In the genomic region with DNA sequence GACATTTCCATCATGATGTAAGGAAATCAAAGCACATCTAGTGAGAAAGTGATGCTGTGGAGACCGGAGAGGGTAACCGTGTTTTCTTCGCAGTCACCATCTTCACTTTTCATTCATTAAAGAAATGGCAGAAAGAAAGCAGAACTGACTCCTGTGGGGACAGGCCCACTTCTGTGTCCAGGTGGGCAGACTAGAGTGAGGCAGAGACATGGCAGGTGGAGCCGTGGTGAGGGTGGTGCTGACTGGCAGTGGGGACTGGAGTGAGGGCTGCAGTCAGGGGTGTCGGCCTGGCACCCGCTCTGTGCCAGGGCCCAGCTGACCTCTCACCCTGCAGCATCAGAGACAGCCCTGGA, we compare ENCODE assay signal across 32 cellular contexts.
"Had no signal": no experiment of that assay in that cellular context is flagged by ENCODE, and none has a peak within 500 bp of the region (broad histone marks: within the 10 kb centered on the region; RNA-seq: fewer than 3 reads in every experiment).

No MANE protein-coding gene starts in this region.

- H3K4me1 ChIP-seq: foreskin keratinocyte had no signal

- H3K36me3 Mint-ChIP-seq: activated CD8-positive, alpha-beta memory T cell treated with anti-CD3 and anti-CD28 coated beads, Interleukin-2, amount 10 ng/mL, durations not matched to agents 7 days and 5 days; activated naive CD8-positive, alpha-beta T cell had no signal

- H3K9me3 ChIP-seq: esophagus muscularis mucosa, gastrocnemius medialis had no signal

- H3K4me3 ChIP-seq: coronary artery, dorsolateral prefrontal cortex, esophagus muscularis mucosa, gastrocnemius medialis had no signal

- H3K36me3 ChIP-seq: brain microvascular endothelial cell, esophagus muscularis mucosa, gastrocnemius medialis had no signal

- H3K27ac ChIP-seq: brain microvascular endothelial cell, coronary artery, esophagus muscularis mucosa, foreskin keratinocyte, gastrocnemius medialis, WERI-Rb-1 had no signal

- FAIRE-seq: astrocyte, bronchial epithelial cell had no signal

- H3K4me3 Mint-ChIP-seq: activated B cell treated with CpG ODN at 0.5 μM for 24 hours; activated CD8-positive, alpha-beta memory T cell treated with anti-CD3 and anti-CD28 coated beads, Interleukin-2, amount 10 ng/mL, durations not matched to agents 7 days and 5 days; activated CD8-positive, alpha-beta T cell treated with anti-CD3 and anti-CD28 coated beads, Interleukin-2, amount 10 ng/mL, durations not matched to agents 7 days and 5 days; activated naive CD8-positive, alpha-beta T cell; activated T-cell treated with anti-CD3 and anti-CD28 coated beads, Interleukin-2, amount 50 U/mL, for 24 hours; activated T-cell treated with anti-CD3 and anti-CD28 coated beads, Interleukin-2, amount 50 U/mL, for 72 hours; central memory CD8-positive, alpha-beta T cell; dendritic cell treated with granulocyte-macrophage colony-stimulating factor and Interleukin-4, amounts not matched to agents 40 ng/mL and 50 ng/mL, for 4 days; endodermal cell; T-helper 17 cell; T-helper 2 cell treated with Interferon-gamma antibody and Interleukin-4, amounts not matched to agents 5 μg/mL and 100 μg/mL, for 36 hours had no signal

- H3K27ac Mint-ChIP-seq: activated B cell treated with CpG ODN at 0.5 μM for 24 hours; activated CD8-positive, alpha-beta memory T cell treated with anti-CD3 and anti-CD28 coated beads, Interleukin-2, amount 10 ng/mL, durations not matched to agents 7 days and 5 days; activated CD8-positive, alpha-beta T cell treated with anti-CD3 and anti-CD28 coated beads, Interleukin-2, amount 10 ng/mL, durations not matched to agents 7 days and 5 days; activated naive CD8-positive, alpha-beta T cell; activated T-cell treated with anti-CD3 and anti-CD28 coated beads, Interleukin-2, amount 50 U/mL, for 24 hours; activated T-cell treated with anti-CD3 and anti-CD28 coated beads, Interleukin-2, amount 50 U/mL, for 72 hours; dendritic cell treated with granulocyte-macrophage colony-stimulating factor and Interleukin-4, amounts not matched to agents 40 ng/mL and 50 ng/mL, for 4 days; endodermal cell; T-helper 17 cell; T-helper 2 cell treated with Interferon-gamma antibody and Interleukin-4, amounts not matched to agents 5 μg/mL and 100 μg/mL, for 36 hours had no signal

- H3K9me3 Mint-ChIP-seq: activated B cell treated with CpG ODN at 0.5 μM for 24 hours; activated T-cell treated with anti-CD3 and anti-CD28 coated beads, Interleukin-2, amount 50 U/mL, for 24 hours; activated T-cell treated with anti-CD3 and anti-CD28 coated beads, Interleukin-2, amount 50 U/mL, for 72 hours; central memory CD8-positive, alpha-beta T cell; dendritic cell treated with granulocyte-macrophage colony-stimulating factor and Interleukin-4, amounts not matched to agents 40 ng/mL and 50 ng/mL, for 4 days; endodermal cell; T-helper 2 cell treated with Interferon-gamma antibody and Interleukin-4, amounts not matched to agents 5 μg/mL and 100 μg/mL, for 36 hours had no signal

- DNase-seq: activated B cell treated with CpG ODN at 0.5 μM for 24 hours; activated CD4-positive, alpha-beta T cell treated with anti-CD3 and anti-CD28 coated beads for 48 hours; activated CD4-positive, alpha-beta T cell treated with anti-CD3 and anti-CD28 coated beads, Interleukin-2, amount 50 U/mL, for 1 hour; activated CD4-positive, alpha-beta T cell treated with anti-CD3 and anti-CD28 coated beads, Interleukin-2, amount 50 U/mL, for 48 hours; activated CD8-positive, alpha-beta memory T cell treated with anti-CD3 and anti-CD28 coated beads, Interleukin-2, amount 10 ng/mL, durations not matched to agents 7 days and 5 days; activated CD8-positive, alpha-beta memory T cell treated with anti-CD3 and anti-CD28 coated beads, Interleukin-2, amount 50 U/mL, for 4 hours; activated CD8-positive, alpha-beta T cell treated with anti-CD3 and anti-CD28 coated beads, Interleukin-2, amount 10 ng/mL, durations not matched to agents 7 days and 5 days; activated gamma-delta T cell; activated naive CD4-positive, alpha-beta T cell; activated T-cell treated with anti-CD3 and anti-CD28 coated beads, Interleukin-2, amount 50 U/mL, for 24 hours; activated T-cell treated with anti-CD3 and anti-CD28 coated beads, Interleukin-2, amount 50 U/mL, for 72 hours; amniotic stem cell; anterior cingulate cortex; brain microvascular endothelial cell; effector memory CD4-positive, alpha-beta T cell; erythroblast; foreskin keratinocyte; gastrocnemius medialis; T-helper 1 cell; T-helper 17 cell; T1000 had no signal
